In the genomic region with DNA sequence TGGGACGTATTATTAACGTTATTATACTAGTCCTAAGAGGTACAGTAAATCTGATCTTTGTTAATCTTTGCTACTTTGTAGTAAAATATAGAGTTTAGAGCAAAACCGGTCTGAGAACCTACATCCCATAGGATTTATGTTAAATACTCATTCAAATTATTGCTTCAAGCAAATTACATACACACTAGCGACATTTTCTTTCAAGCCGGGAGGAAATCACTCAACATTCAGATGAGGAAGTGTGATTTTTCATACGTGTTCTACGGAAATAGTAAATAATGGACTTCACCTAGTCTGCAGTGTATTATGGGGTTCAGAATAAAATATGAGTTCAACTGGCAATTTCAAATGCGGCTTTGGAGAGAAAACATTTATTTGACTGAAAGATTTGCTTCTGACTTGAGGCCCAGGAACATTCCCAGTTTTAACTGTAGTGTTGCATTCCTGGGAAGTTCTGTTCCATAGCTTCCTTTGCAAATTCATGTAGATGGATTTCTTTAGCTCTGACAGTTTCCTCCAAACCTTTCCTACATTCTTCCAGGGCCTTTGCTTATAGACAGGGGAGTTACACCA, we compare ENCODE assay signal across 17 cellular contexts. TPM values are rescaled to one million over a fixed set of nuclear protein-coding genes. Genes with fewer than 3 reads are reported as not detected.
A peak's percentile ranks its signal among the peaks of the same experiment; 100 is the strongest.
DNase-seq lines count a peak whose midpoint lies in the region; ATAC-seq and TF ChIP-seq lines count a peak whose summit lies in the region.
"Had no signal": no experiment of that assay in that cellular context is flagged by ENCODE, and none has a peak within 500 bp of the region (broad histone marks: within the 10 kb centered on the region; RNA-seq: fewer than 3 reads in every experiment).

No MANE protein-coding gene starts in this region.

- H3K9me3 Mint-ChIP-seq in activated CD8-positive, alpha-beta T cell treated with anti-CD3 and anti-CD28 coated beads for 36 hours = no peaks in the 10 kb centered on the region
- peaks cover 4 to 31% (median 16%) of the 10 kb centered on the region in 8 donors for H3K9me3 Mint-ChIP-seq in CD4-positive, alpha-beta memory T cell

- POLR2A ChIA-PET in activated CD8-positive, alpha-beta T cell treated with anti-CD3 and anti-CD28 coated beads for 36 hours (lab: Charles Lee) = no interaction called here
- POLR2A ChIA-PET in CD4-positive, alpha-beta memory T cell (lab: Charles Lee; ENCODE audit: partially characterized antibody) = no interaction called here

- in situ Hi-C loops in gastrocnemius medialis (cut with MboI; ENCODE audit: low sequenced_read_pairs in 4 of 4) = no loop called here

- H3K4me3 ChIP-seq in right cardiac atrium (ENCODE audit: low read length) (peak overlapping the region; percentile 15), fibroblast of villous mesenchyme (ENCODE audit: low read depth, low read length) (no peak overlapping the region), sigmoid colon (peak overlapping the region; percentile 90 to 98 (median 95)), gastrocnemius medialis (no peak overlapping the region)
- no peak overlapping the region for H3K4me3 ChIP-seq in CD4-positive, alpha-beta memory T cell (ENCODE audit: low read length in 2 of 2)

- H3K27me3 ChIP-seq in right cardiac atrium (ENCODE audit: control insufficient read depth, insufficient read depth) = no peaks in the 10 kb centered on the region
- H3K27me3 ChIP-seq in sigmoid colon = no peaks in the 10 kb centered on the region
- H3K27me3 ChIP-seq in gastrocnemius medialis = peaks cover 91 to 99% (median 95%) of the 10 kb centered on the region in 3 donors
- H3K27me3 ChIP-seq in CD4-positive, alpha-beta memory T cell (ENCODE audit: insufficient read depth, low read length) = peaks cover 93% of the 10 kb centered on the region

- peaks cover 87% of the 10 kb centered on the region for H3K27me3 Mint-ChIP-seq in activated CD8-positive, alpha-beta T cell treated with anti-CD3 and anti-CD28 coated beads for 36 hours
- peaks cover 79 to 82% of the 10 kb centered on the region in 2 donors for H3K27me3 Mint-ChIP-seq in CD4-positive, alpha-beta memory T cell

- no peaks in the 10 kb centered on the region for H3K9me3 ChIP-seq in right cardiac atrium (ENCODE audit: control insufficient read depth, low read length)
- no peaks in the 10 kb centered on the region for H3K9me3 ChIP-seq in sigmoid colon
- no peaks in the 10 kb centered on the region for H3K9me3 ChIP-seq in gastrocnemius medialis
- no peaks in the 10 kb centered on the region for H3K9me3 ChIP-seq in CD4-positive, alpha-beta memory T cell (ENCODE audit: control insufficient read depth in 1 of 2, low read length in 2 of 2)

- intact Hi-C loops in right cardiac atrium (cut with DNase I) = loop anchor here in 2 of 4 donors (10.0 kb wide), 2 partner anchors 160 to 210 kb away; no protein-coding TSS in a partner anchor
- intact Hi-C loops in left cardiac atrium (cut with DNase I) = loop anchor here in 1 of 2 donors (10.0 kb wide), 1 partner anchor 150 kb away; no protein-coding TSS in a partner anchor
- intact Hi-C loops in sigmoid colon (cut with DNase I) = loop anchor here (5.0 to 10.0 kb wide), 3 partner anchors 210 to 617 kb away; no protein-coding TSS in a partner anchor
- intact Hi-C loops in activated CD8-positive, alpha-beta T cell treated with anti-CD3 and anti-CD28 coated beads for 36 hours (cut with micrococcal nuclease) = no loop called here
- intact Hi-C loops in gastrocnemius medialis (cut with DNase I; ENCODE audit: low total_unique reads) = no loop called here
- intact Hi-C loops in CD4-positive, alpha-beta memory T cell (cut with micrococcal nuclease) = loop anchor here (10.0 kb wide), 1 partner anchor 680 kb away; no protein-coding TSS in a partner anchor

- no peaks in the 10 kb centered on the region for H3K4me1 ChIP-seq in right cardiac atrium (ENCODE audit: control insufficient read depth, insufficient read depth, low read length)
- peaks cover 0 to 64% (median 43%) of the 10 kb centered on the region in 4 donors for H3K4me1 ChIP-seq in sigmoid colon
- H3K4me1 ChIP-seq in gastrocnemius medialis = peaks cover 8 to 25% of the 10 kb centered on the region in 2 donors
- peaks cover 26% of the 10 kb centered on the region for H3K4me1 ChIP-seq in CD4-positive, alpha-beta memory T cell (ENCODE audit: insufficient read depth, low read length)

- TF ChIP-seq POLR2A in sigmoid colon (IDR thresholded peaks at IDR 0.05) (no peak), gastrocnemius medialis (IDR thresholded peaks at IDR 0.05) (no peak)

- no peak overlapping the region for H3K4me3 Mint-ChIP-seq in activated CD8-positive, alpha-beta T cell treated with anti-CD3 and anti-CD28 coated beads for 36 hours
- H3K4me3 Mint-ChIP-seq in CD4-positive, alpha-beta memory T cell = no peak overlapping the region

- 58% methylated on average over 8 of the region's 8 CpGs for WGBS in right cardiac atrium
- WGBS in sigmoid colon, 2 donors = 23 to 29% methylated on average over 8 of the region's 8 CpGs

- no peak for TF ChIP-seq CTCF in fibroblast of villous mesenchyme (IDR thresholded peaks at IDR 0.05; ENCODE audit: insufficient read depth, low read depth, low read length)
- TF ChIP-seq CTCF in sigmoid colon (IDR thresholded peaks at IDR 0.05) = no peak
- TF ChIP-seq CTCF in activated CD8-positive, alpha-beta T cell treated with anti-CD3 and anti-CD28 coated beads for 36 hours (IDR thresholded peaks at IDR 0.05) = no peak
- TF ChIP-seq CTCF in gastrocnemius medialis (IDR thresholded peaks at IDR 0.05 in 4 of 5, conservative IDR thresholded peaks at IDR 0.05 in 1 of 5) = no peak

- peaks cover 15% of the 10 kb centered on the region for H3K4me1 Mint-ChIP-seq in activated CD8-positive, alpha-beta T cell treated with anti-CD3 and anti-CD28 coated beads for 36 hours (ENCODE audit: low read depth)
- peaks cover 5 to 31% (median 14%) of the 10 kb centered on the region in 4 donors for H3K4me1 Mint-ChIP-seq in CD4-positive, alpha-beta memory T cell

- no peak for ATAC-seq in right cardiac atrium
- no peak for ATAC-seq in left cardiac atrium
- ATAC-seq in activated CD8-positive, alpha-beta T cell treated with anti-CD3 and anti-CD28 coated beads for 36 hours = no peak
- ATAC-seq in gastrocnemius medialis = no peak
- ATAC-seq: Panc1 had no signal

- DNase-seq in right cardiac atrium (no peak), left cardiac atrium (no peak), fibroblast of villous mesenchyme (ENCODE audit: low read depth) (peak; percentile 44), sigmoid colon (no peak), gastrocnemius medialis (no peak)
- no peak for DNase-seq in activated CD8-positive, alpha-beta T cell treated with anti-CD3 and anti-CD28 coated beads for 36 hours
- no peak for DNase-seq in CD4-positive, alpha-beta memory T cell
- DNase-seq: DMS79 treated with DMSO at 0.1 percent for 48 hours, GOT3, MM.1S, NCI-H1092, NCI-H1436 treated with DMSO at 0.1 percent for 48 hours, NCI-H2029, NCI-H2171, NCI-H526 had no signal

- no peak overlapping the region for H3K27ac ChIP-seq in right cardiac atrium (ENCODE audit: low read length)
- H3K27ac ChIP-seq in sigmoid colon = peak overlapping the region; percentile 98 to 99 (median 99)
- H3K27ac ChIP-seq in gastrocnemius medialis = no peak overlapping the region
- H3K27ac ChIP-seq in CD4-positive, alpha-beta memory T cell (ENCODE audit: low read depth, low read length) = no peak overlapping the region
- H3K27ac ChIP-seq: C4-2B had no signal

- no peak for TF ChIP-seq EP300 in sigmoid colon (IDR thresholded peaks at IDR 0.05)

- H3K36me3 ChIP-seq in sigmoid colon (peaks cover 0 to 8% (median 0%) of the 10 kb centered on the region in 4 donors), gastrocnemius medialis (no peaks in the 10 kb centered on the region)
- no peaks in the 10 kb centered on the region for H3K36me3 ChIP-seq in CD4-positive, alpha-beta memory T cell (ENCODE audit: insufficient read depth, low read length)

- CTCF ChIA-PET in activated CD8-positive, alpha-beta T cell treated with anti-CD3 and anti-CD28 coated beads for 36 hours (lab: Charles Lee) = interaction anchor here (2.4 kb wide), 1 partner anchor 29 kb away, joined by 6 read pairs; no protein-coding TSS in a partner anchor
- CTCF ChIA-PET in CD4-positive, alpha-beta memory T cell (lab: Charles Lee; ENCODE audit: partially characterized antibody) = no interaction called here

- no peak overlapping the region for H3K27ac Mint-ChIP-seq in activated CD8-positive, alpha-beta T cell treated with anti-CD3 and anti-CD28 coated beads for 36 hours
- H3K27ac Mint-ChIP-seq in CD4-positive, alpha-beta memory T cell = no peak overlapping the region

- no peaks in the 10 kb centered on the region for H3K36me3 Mint-ChIP-seq in activated CD8-positive, alpha-beta T cell treated with anti-CD3 and anti-CD28 coated beads for 36 hours (ENCODE audit: low read depth)
- no peaks in the 10 kb centered on the region for H3K36me3 Mint-ChIP-seq in CD4-positive, alpha-beta memory T cell

RNA-seq across cellular contexts. Expression of a gene that starts 5.2 kb away (rescaled TPM):
- total RNA-seq in right cardiac atrium (100 to 1,000 TPM in 3 of 4 donors, 10 to 100 TPM in 1; 69.3 to 154 (median 136) TPM), left cardiac atrium (10 to 100 TPM; 63.2 to 75.1 TPM), fibroblast of villous mesenchyme (45.4 and 71.7 TPM in 2 replicates), sigmoid colon (100 to 1,000 TPM; 141 to 224 (median 180) TPM), gastrocnemius medialis (1 to 10 TPM in 1 of 4 donors, under 1 TPM in 3; 0.66 to 2.4 (median 0.89) TPM)
- polyA plus RNA-seq in right cardiac atrium (115 TPM), sigmoid colon (10 to 100 TPM in 1 of 3 donors, 1 to 10 TPM in 1, under 1 TPM in 1; 0.46 to 17.4 (median 7.2) TPM)
- not detected for total RNA-seq in activated CD8-positive, alpha-beta T cell treated with anti-CD3 and anti-CD28 coated beads for 36 hours
- not detected for total RNA-seq in CD4-positive, alpha-beta memory T cell
- not detected for polyA plus RNA-seq in CD4-positive, alpha-beta memory T cell

Comparison
In these comparisons a context has a peak if more than half of its experiments do, and no peak if none do; other contexts are left out.
1. H3K27ac ChIP-seq: peak in sigmoid colon (4 of 4); none in right cardiac atrium (single experiment), gastrocnemius medialis (0 of 4) and CD4-positive, alpha-beta memory T cell (single experiment).
2. H3K4me3 ChIP-seq: peak in right cardiac atrium (single experiment) and sigmoid colon (4 of 4); none in fibroblast of villous mesenchyme (single experiment), gastrocnemius medialis (0 of 4) and CD4-positive, alpha-beta memory T cell (0 of 2).
3. RNA of a gene that starts 5.2 kb away (total RNA-seq): 141 to 224 TPM in sigmoid colon, 69.3 to 154 TPM in right cardiac atrium, 63.2 to 75.1 TPM in left cardiac atrium and 45.4 to 71.7 TPM in fibroblast of villous mesenchyme; 0.66 to 2.4 TPM in gastrocnemius medialis, not detected in CD4-positive, alpha-beta memory T cell and not detected in activated CD8-positive, alpha-beta T cell treated with anti-CD3 and anti-CD28 coated beads for 36 hours; every median in the first group is over 10 times any median in the second.
4. intact Hi-C loops: an anchor here in sigmoid colon (5.0 to 10.0 kb wide) and CD4-positive, alpha-beta memory T cell (10.0 kb wide); none called in activated CD8-positive, alpha-beta T cell treated with anti-CD3 and anti-CD28 coated beads for 36 hours and gastrocnemius medialis.